ENCODE assay signal across 9 cellular contexts in genomic region chr17:68184816-68185436, GRCh38.
DNase-seq lines count a peak whose midpoint lies in the region; ATAC-seq and TF ChIP-seq lines count a peak whose summit lies in the region.
"Had no signal": no experiment of that assay in that cellular context is flagged by ENCODE, and none has a peak within 500 bp of the region (broad histone marks: within the 10 kb centered on the region; RNA-seq: fewer than 3 reads in every experiment).

No MANE protein-coding gene starts in this region.

- TF ChIP-seq CTCF in DOHH2 (IDR thresholded peaks at IDR 0.05; ENCODE audit: low read depth, low read length, poor library complexity, severe bottlenecking) = no peak
- no peak for TF ChIP-seq CTCF in esophagus muscularis mucosa (IDR thresholded peaks at IDR 0.05)

- H3K9me3 ChIP-seq in DOHH2 (ENCODE audit: control insufficient read depth, insufficient read depth, low read length) (peaks cover 4% of the 10 kb centered on the region; the same call in 1 of the 2 replicates), esophagus muscularis mucosa (no peaks in the 10 kb centered on the region)

- H3K9me2 ChIP-seq in DOHH2 (replicated peaks; ENCODE audit: control insufficient read depth, low read length) = no peaks in the 10 kb centered on the region

- no peak for TF ChIP-seq POLR2A in esophagus muscularis mucosa (IDR thresholded peaks at IDR 0.05; ENCODE audit: low read depth)

- H3K27ac ChIP-seq in DOHH2 (ENCODE audit: low read depth, low read length) (peak overlapping the region; percentile 44), esophagus muscularis mucosa (replicated peaks in 1 of 4) (no peak overlapping the region)

- 86% methylated on average over 4 of the region's 4 CpGs for WGBS in esophagus muscularis mucosa

- no peaks in the 10 kb centered on the region for H3K36me3 Mint-ChIP-seq in activated naive CD4-positive, alpha-beta T cell treated with anti-CD3 and anti-CD28 coated beads, Interleukin-2, amount 50 U/mL, for 24 hours

- intact Hi-C loops in esophagus muscularis mucosa (cut with DNase I) = no loop called here

- H3F3A ChIP-seq in DOHH2 (ENCODE audit: control insufficient read depth, insufficient read depth) = peaks cover 38% of the 10 kb centered on the region

- H3K27ac Mint-ChIP-seq in activated naive CD4-positive, alpha-beta T cell treated with anti-CD3 and anti-CD28 coated beads, Interleukin-2, amount 50 U/mL, for 24 hours = peak overlapping the region; percentile 36

- peaks cover 35% of the 10 kb centered on the region for H4K20me1 ChIP-seq in DOHH2 (ENCODE audit: control insufficient read depth, insufficient read depth, low read depth, low read length)

- H3K4me2 ChIP-seq in DOHH2 (ENCODE audit: low read length) = peak overlapping the region; percentile 76

- H3K4me3 ChIP-seq in DOHH2 (ENCODE audit: low read length) = peak overlapping the region; percentile 79
- no peak overlapping the region for H3K4me3 ChIP-seq in Jurkat, Clone E6-1 (ENCODE audit: low read length)
- no peak overlapping the region for H3K4me3 ChIP-seq in esophagus muscularis mucosa

- peak; percentile 52 for ATAC-seq in GM21528 (IDR thresholded peaks at IDR 0.05; ENCODE audit: low FRiP score, unreplicated experiment)
- ATAC-seq: Right ventricle myocardium inferior had no signal

- H3K27me3 ChIP-seq in DOHH2 (ENCODE audit: control insufficient read depth, low read length) (no peaks in the 10 kb centered on the region), esophagus muscularis mucosa (no peaks in the 10 kb centered on the region)

- H3K27me3 Mint-ChIP-seq in activated naive CD4-positive, alpha-beta T cell treated with anti-CD3 and anti-CD28 coated beads, Interleukin-2, amount 50 U/mL, for 24 hours = no peaks in the 10 kb centered on the region

- TF ChIP-seq EP300 in esophagus muscularis mucosa (IDR thresholded peaks at IDR 0.05) = no peak

- peak; percentile 55 for DNase-seq in Jurkat, Clone E6-1 (ENCODE audit: low read depth, low spot score)
- DNase-seq in esophagus muscularis mucosa (ENCODE audit: extremely low spot score) (no peak), NCI-H2029 (lab: John Stamatoyannopoulos, UW) (no peak), AG20443 (ENCODE audit: low spot score) (no peak), NCI-H1436 treated with DMSO at 0.1 percent for 48 hours (lab: John Stamatoyannopoulos, UW) (no peak)

- H3K4me1 ChIP-seq in DOHH2 (ENCODE audit: control insufficient read depth, low read length) (peaks cover 35% of the 10 kb centered on the region), esophagus muscularis mucosa (no peaks in the 10 kb centered on the region)

- H3K4me1 Mint-ChIP-seq in activated naive CD4-positive, alpha-beta T cell treated with anti-CD3 and anti-CD28 coated beads, Interleukin-2, amount 50 U/mL, for 24 hours = peaks cover 59% of the 10 kb centered on the region

- H3K79me2 ChIP-seq in DOHH2 (ENCODE audit: control insufficient read depth, low read length) = peaks cover 87% of the 10 kb centered on the region

- peaks cover 80% of the 10 kb centered on the region for H3K36me3 ChIP-seq in DOHH2 (ENCODE audit: control insufficient read depth, low read length)
- H3K36me3 ChIP-seq in esophagus muscularis mucosa = no peaks in the 10 kb centered on the region

- no peaks in the 10 kb centered on the region for H3K9me3 Mint-ChIP-seq in activated naive CD4-positive, alpha-beta T cell treated with anti-CD3 and anti-CD28 coated beads, Interleukin-2, amount 50 U/mL, for 24 hours

- peak overlapping the region; percentile 73 for H3K4me3 Mint-ChIP-seq in activated naive CD4-positive, alpha-beta T cell treated with anti-CD3 and anti-CD28 coated beads, Interleukin-2, amount 50 U/mL, for 24 hours
